Comparison of ENCODE assay signal across 13 cellular contexts in genomic region chr19:47313754-47314133, GRCh38. TPM values are rescaled to one million over a fixed set of nuclear protein-coding genes. Genes with fewer than 3 reads are reported as not detected.
A peak's percentile ranks its signal among the peaks of the same experiment; 100 is the strongest.
DNase-seq lines count a peak whose midpoint lies in the region; ATAC-seq and TF ChIP-seq lines count a peak whose summit lies in the region.
"Had no signal": no experiment of that assay in that cellular context is flagged by ENCODE, and none has a peak within 500 bp of the region (broad histone marks: within the 10 kb centered on the region; RNA-seq: fewer than 3 reads in every experiment).

No MANE protein-coding gene starts in this region.

- H3K27ac ChIP-seq in CD8-positive, alpha-beta memory T cell (ENCODE audit: low read depth, low read length) = peak overlapping the region; percentile 39
- H3K27ac ChIP-seq in RWPE1 = peak overlapping the region; percentile 82
- H3K27ac ChIP-seq in left lung = peak overlapping the region; percentile 74 to 88
- peak overlapping the region in 3 of 4 donors; percentile 2 to 28 (median 8) for H3K27ac ChIP-seq in transverse colon
- H3K27ac ChIP-seq: GM23248, SJSA1 had no signal

- H3K27me3 ChIP-seq in CD8-positive, alpha-beta memory T cell (ENCODE audit: insufficient read depth, low read length, poor library complexity, severe bottlenecking) = no peaks in the 10 kb centered on the region
- H3K27me3 ChIP-seq in left lung (peaks cover 0 to 21% of the 10 kb centered on the region in 2 donors), transverse colon (peaks cover 13% of the 10 kb centered on the region)
- H3K27me3 ChIP-seq: SJSA1 had no signal

- H3K27ac Mint-ChIP-seq in CD8-positive, alpha-beta memory T cell = peak overlapping the region in 1 of 8 donors; percentile 5
- H3K27ac Mint-ChIP-seq in stimulated activated memory B cell treated with anti-CD40 and anti-IgM and Interleukin-4, amounts not matched to agents 10 μg/mL and 1 μg/mL and 100 μg/mL, for 72 hours = no peak overlapping the region

- CTCF ChIA-PET in CD8-positive, alpha-beta memory T cell (lab: Charles Lee) = no interaction called here
- CTCF ChIA-PET in RWPE1 (lab: Yijun Ruan, JAX) = no interaction called here

- H3K9me3 ChIP-seq in CD8-positive, alpha-beta memory T cell (ENCODE audit: low read length) = no peaks in the 10 kb centered on the region
- no peaks in the 10 kb centered on the region for H3K9me3 ChIP-seq in left lung
- no peaks in the 10 kb centered on the region for H3K9me3 ChIP-seq in transverse colon
- H3K9me3 ChIP-seq: SJSA1 had no signal

- H3K4me3 Mint-ChIP-seq in CD8-positive, alpha-beta memory T cell = no peak overlapping the region
- no peak overlapping the region for H3K4me3 Mint-ChIP-seq in stimulated activated memory B cell treated with anti-CD40 and anti-IgM and Interleukin-4, amounts not matched to agents 10 μg/mL and 1 μg/mL and 100 μg/mL, for 72 hours

- DNase-seq in CD8-positive, alpha-beta memory T cell = no peak
- DNase-seq in RWPE1 (ENCODE audit: low spot score) (no peak), left lung (no peak), transverse colon (no peak), NCI-H1092 (lab: John Stamatoyannopoulos, UW) (no peak)
- DNase-seq: GM23248, KBM-7, NCI-H1048 had no signal

- H3K4me1 Mint-ChIP-seq in CD8-positive, alpha-beta memory T cell = no peaks in the 10 kb centered on the region
- peaks cover 13% of the 10 kb centered on the region for H3K4me1 Mint-ChIP-seq in stimulated activated memory B cell treated with anti-CD40 and anti-IgM and Interleukin-4, amounts not matched to agents 10 μg/mL and 1 μg/mL and 100 μg/mL, for 72 hours

- 83 to 96% methylated on average over 4 to 9 of the region's 9 CpGs for WGBS in transverse colon (ENCODE audit: low coverage in 1 of 2), 2 donors

- no peak for TF ChIP-seq EP300 in transverse colon (IDR thresholded peaks at IDR 0.05; ENCODE audit: low read depth)

- no peak for TF ChIP-seq POLR2A in transverse colon (IDR thresholded peaks at IDR 0.05)

- TF ChIP-seq CTCF in RWPE1 (conservative IDR thresholded peaks at IDR 0.05; ENCODE audit: low read depth) (no peak), left lung (IDR thresholded peaks at IDR 0.05) (no peak), transverse colon (IDR thresholded peaks at IDR 0.05) (no peak)

- H3K27me3 Mint-ChIP-seq in CD8-positive, alpha-beta memory T cell = peaks cover 11 to 28% of the 10 kb centered on the region in 2 donors
- H3K27me3 Mint-ChIP-seq in stimulated activated memory B cell treated with anti-CD40 and anti-IgM and Interleukin-4, amounts not matched to agents 10 μg/mL and 1 μg/mL and 100 μg/mL, for 72 hours = peaks cover 70% of the 10 kb centered on the region

- no peak overlapping the region for H3K4me3 ChIP-seq in CD8-positive, alpha-beta memory T cell (ENCODE audit: low read length)
- H3K4me3 ChIP-seq in left lung (peak overlapping the region in 1 of 2 donors; percentile 58), transverse colon (no peak overlapping the region)
- H3K4me3 ChIP-seq: GM23248, SJSA1 had no signal

- POLR2A ChIA-PET in CD8-positive, alpha-beta memory T cell (lab: Charles Lee) = no interaction called here
- POLR2A ChIA-PET in RWPE1 (lab: Yijun Ruan, JAX; ENCODE audit: low non-redundant PET) = no interaction called here

- H3K36me3 ChIP-seq in CD8-positive, alpha-beta memory T cell (ENCODE audit: insufficient read depth, low read length) = no peaks in the 10 kb centered on the region
- H3K36me3 ChIP-seq in left lung (peaks cover 0 to 36% of the 10 kb centered on the region in 2 donors), transverse colon (no peaks in the 10 kb centered on the region)
- H3K36me3 ChIP-seq: SJSA1 had no signal

- no peaks in the 10 kb centered on the region for H3K36me3 Mint-ChIP-seq in CD8-positive, alpha-beta memory T cell
- no peaks in the 10 kb centered on the region for H3K36me3 Mint-ChIP-seq in stimulated activated memory B cell treated with anti-CD40 and anti-IgM and Interleukin-4, amounts not matched to agents 10 μg/mL and 1 μg/mL and 100 μg/mL, for 72 hours

- H3K9me3 Mint-ChIP-seq in CD8-positive, alpha-beta memory T cell = no peaks in the 10 kb centered on the region
- H3K9me3 Mint-ChIP-seq in stimulated activated memory B cell treated with anti-CD40 and anti-IgM and Interleukin-4, amounts not matched to agents 10 μg/mL and 1 μg/mL and 100 μg/mL, for 72 hours = peaks cover 3% of the 10 kb centered on the region

- intact Hi-C loops in left lung (cut with DNase I) (no loop called here), transverse colon (cut with DNase I; ENCODE audit: low total_unique reads) (loop anchor here (10.0 kb wide), 1 partner anchor 71 kb away; no protein-coding TSS in a partner anchor)

- ATAC-seq in left lung (peak; percentile 3), HG02571 (IDR thresholded peaks at IDR 0.05; ENCODE audit: unreplicated experiment) (no peak)
- no peak for ATAC-seq in stimulated activated memory B cell treated with anti-CD40 and anti-IgM and Interleukin-4, amounts not matched to agents 10 μg/mL and 1 μg/mL and 100 μg/mL, for 72 hours

- no peaks in the 10 kb centered on the region for H3K4me1 ChIP-seq in CD8-positive, alpha-beta memory T cell (ENCODE audit: insufficient read depth, low read length)
- peaks cover 0 to 60% of the 10 kb centered on the region in 2 donors for H3K4me1 ChIP-seq in left lung
- H3K4me1 ChIP-seq in transverse colon = no peaks in the 10 kb centered on the region

- in situ Hi-C loops in transverse colon (cut with MboI; ENCODE audit: low pct_ligation_motif_present in 1 of 4, low pct_unique_long_range_greater_than_20kb in 1 of 4, low sequenced_read_pairs in 3 of 4) = loop anchor here in 1 of 4 donors (25.0 kb wide), 1 partner anchor 399 kb away; the partner anchor contains the start of gene EHD2

RNA-seq across cellular contexts. Expression of gene C5AR1, which starts 4.1 kb away (rescaled TPM):
- total RNA-seq in CD8-positive, alpha-beta memory T cell = 1 to 10 TPM; 1.3 to 1.8 TPM
- not detected for polyA plus RNA-seq in CD8-positive, alpha-beta memory T cell
- total RNA-seq in left lung (100 to 1,000 TPM in 1 of 2 donors, 10 to 100 TPM in 1; 28.3 to 110 TPM), transverse colon (1 to 10 TPM in 3 of 4 donors, under 1 TPM in 1; 0.60 to 9.0 (median 5.3) TPM)
- total RNA-seq: Daoy, GM23248, SJSA1 had no signal

RNA-seq across cellular contexts. Expression of gene C5AR2, which starts 18.2 kb away (rescaled TPM):
- under 1 TPM; 0.07 to 0.22 TPM for total RNA-seq in CD8-positive, alpha-beta memory T cell
- 0.06 TPM for polyA plus RNA-seq in CD8-positive, alpha-beta memory T cell
- total RNA-seq in left lung (10 to 100 TPM in 1 of 2 donors, 1 to 10 TPM in 1; 3.4 to 11.2 TPM), transverse colon (1 to 10 TPM in 2 of 4 donors, under 1 TPM in 1, not detected in 1; 0.64 to 4.9 (median 2.0) TPM)
- total RNA-seq: NCI-H460, SJSA1 had no signal

RNA-seq across cellular contexts. Expression of gene DHX34, which starts 35.4 kb away (rescaled TPM):
- total RNA-seq in CD8-positive, alpha-beta memory T cell = 10 to 100 TPM; 23.2 to 24.5 TPM
- 7.7 TPM for polyA plus RNA-seq in CD8-positive, alpha-beta memory T cell
- total RNA-seq in left lung (10 to 100 TPM in 1 of 2 donors, 1 to 10 TPM in 1; 9.4 to 18.2 TPM), transverse colon (10 to 100 TPM; 12.4 to 30.3 (median 21.3) TPM)

RNA-seq across cellular contexts. Expression of gene INAFM1, which starts 39.1 kb away (rescaled TPM):
- total RNA-seq in CD8-positive, alpha-beta memory T cell = 1 to 10 TPM; 7.3 to 9.3 TPM
- polyA plus RNA-seq in CD8-positive, alpha-beta memory T cell = 2.3 TPM
- total RNA-seq in left lung (10 to 100 TPM; 22.1 to 22.2 TPM), transverse colon (10 to 100 TPM in 2 of 4 donors, 1 to 10 TPM in 2; 7.2 to 17.2 (median 9.6) TPM)

RNA-seq across cellular contexts. Expression of gene CCDC9, which starts 57.4 kb away (rescaled TPM):
- total RNA-seq in CD8-positive, alpha-beta memory T cell = 10 to 100 TPM; 20.4 to 23.1 TPM
- polyA plus RNA-seq in CD8-positive, alpha-beta memory T cell = 9.4 TPM
- total RNA-seq in left lung = 10 to 100 TPM; 28.2 to 28.9 TPM
- total RNA-seq in transverse colon = 10 to 100 TPM; 20.9 to 27.5 (median 22.4) TPM

Comparison
In these comparisons a context has a peak if more than half of its experiments do, and no peak if none do; other contexts are left out.
1. H3K27ac ChIP-seq: peak in every context shown above with its lines; median percentile 82 in RWPE1; 81 in left lung; 39 in CD8-positive, alpha-beta memory T cell; 8 in transverse colon.